Comparison of ENCODE assay signal across 27 cellular contexts in the genomic region with DNA sequence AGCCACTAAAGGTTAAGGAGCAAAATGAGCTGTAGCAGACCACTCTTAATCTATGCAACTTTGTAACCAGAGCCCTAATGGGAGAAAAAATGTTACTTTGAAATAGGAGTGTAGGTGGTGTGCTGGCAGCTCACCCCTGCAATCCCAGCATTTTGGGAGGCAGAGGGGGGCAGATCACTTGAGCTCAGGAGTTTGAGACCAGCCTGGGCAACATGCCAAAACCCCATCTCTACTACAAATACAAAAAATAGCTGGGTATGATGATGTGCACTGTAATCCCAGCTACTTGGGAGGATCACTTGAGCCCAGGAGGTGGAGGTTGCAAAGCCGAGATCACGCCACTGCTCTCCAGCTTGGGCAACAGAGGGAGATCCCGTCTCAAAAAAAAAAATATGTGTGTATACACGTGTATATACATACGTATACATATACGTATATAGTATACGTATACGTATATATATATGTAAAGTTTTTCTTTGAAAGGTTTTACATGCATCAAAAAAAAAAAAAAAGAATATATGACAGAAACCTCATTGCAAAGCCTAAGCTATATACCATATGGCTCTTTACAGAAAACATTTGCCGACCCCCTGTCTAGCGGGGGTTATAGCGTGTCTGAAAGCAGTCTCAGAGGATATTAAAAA.
"Had no signal": no experiment of that assay in that cellular context is flagged by ENCODE, and none has a peak within 500 bp of the region (broad histone marks: within the 10 kb centered on the region; RNA-seq: fewer than 3 reads in every experiment).

No MANE protein-coding gene starts in this region.

- H3K36me3 ChIP-seq: colonic mucosa had no signal

- H3K4me1 ChIP-seq: breast epithelium, colonic mucosa had no signal

- FAIRE-seq: endometrium, endothelial cell of umbilical vein had no signal

- DNase-seq: activated CD4-positive, alpha-beta memory T cell treated with anti-CD3 and anti-CD28 coated beads, Interleukin-2, amount 10 ng/mL, durations not matched to agents 7 days and 5 days; activated CD4-positive, alpha-beta T cell treated with anti-CD3 and anti-CD28 coated beads for 1 hour; activated CD4-positive, alpha-beta T cell treated with anti-CD3 and anti-CD28 coated beads for 4 hours; activated CD4-positive, alpha-beta T cell treated with anti-CD3 and anti-CD28 coated beads, Interleukin-2, amount 10 ng/mL, durations not matched to agents 7 days and 5 days; activated CD4-positive, alpha-beta T cell treated with anti-CD3 and anti-CD28 coated beads, Interleukin-2, amount 50 U/mL, for 4 hours; activated CD8-positive, alpha-beta memory T cell treated with anti-CD3 and anti-CD28 coated beads, Interleukin-2, amount 50 U/mL, for 48 hours; activated gamma-delta T cell; activated naive CD4-positive, alpha-beta T cell; activated naive CD4-positive, alpha-beta T cell treated with anti-CD3 and anti-CD28 coated beads, Interleukin-2, amount 10 ng/mL, durations not matched to agents 7 days and 5 days; activated naive CD8-positive, alpha-beta T cell treated with anti-CD3 and anti-CD28 coated beads, Interleukin-2, amount 10 ng/mL, durations not matched to agents 7 days and 5 days; activated T-cell treated with anti-CD3 and anti-CD28 coated beads for 4 hours; activated T-cell treated with anti-CD3 and anti-CD28 coated beads, Interleukin-2, amount 50 U/mL, for 24 hours; activated T-cell treated with anti-CD3 and anti-CD28 coated beads, Interleukin-2, amount 50 U/mL, for 72 hours; central memory CD4-positive, alpha-beta T cell; cerebellar nuclear complex; colonic mucosa; effector CD8-positive, alpha-beta T cell; esophagus squamous epithelium; foreskin melanocyte; hippocampal formation had no signal

- H3K27me3 ChIP-seq: ascending aorta, breast epithelium, cardiac muscle cell, colonic mucosa, esophagus squamous epithelium, gastroesophageal sphincter had no signal

- H3K4me3 ChIP-seq: ascending aorta, breast epithelium, cardiac muscle cell, colonic mucosa, esophagus squamous epithelium, gastroesophageal sphincter had no signal

- H3K9me3 ChIP-seq: ascending aorta, breast epithelium, colonic mucosa, esophagus squamous epithelium, gastroesophageal sphincter had no signal

- H3K27ac ChIP-seq: ascending aorta, breast epithelium, cardiac muscle cell, colonic mucosa, esophagus squamous epithelium, gastroesophageal sphincter had no signal

- ATAC-seq: activated naive CD4-positive, alpha-beta T cell treated with anti-CD3 and anti-CD28 coated beads, Interleukin-2, amount 50 U/mL, for 72 hours; activated T-cell treated with anti-CD3 and anti-CD28 coated beads, Interleukin-2, amount 50 U/mL, for 72 hours; gastroesophageal sphincter had no signal
